Comparison of ENCODE assay signal across 3 cellular contexts in genomic region chr10:45389671-45390070, GRCh38. TPM values are rescaled to one million over a fixed set of nuclear protein-coding genes. Genes with fewer than 3 reads are reported as not detected.
"Had no signal": no experiment of that assay in that cellular context is flagged by ENCODE, and none has a peak within 500 bp of the region (broad histone marks: within the 10 kb centered on the region; RNA-seq: fewer than 3 reads in every experiment).

No MANE protein-coding gene starts in this region.

RNA-seq across cellular contexts. Expression of gene ALOX5, which starts 15.7 kb away (rescaled TPM):
- total RNA-seq: HepG2, HT1080, IMR-90 had no signal
- polyA plus RNA-seq: IMR-90 had no signal
